In genomic region chr4:83197555-83198235, GRCh38 we compare ENCODE assay signal across 13 cellular contexts.
DNase-seq lines count a peak whose midpoint lies in the region; ATAC-seq lines count a peak whose summit lies in the region.
"Had no signal": no experiment of that assay in that cellular context is flagged by ENCODE, and none has a peak within 500 bp of the region (broad histone marks: within the 10 kb centered on the region; RNA-seq: fewer than 3 reads in every experiment).

No MANE protein-coding gene starts in this region.

- ATAC-seq in GM21723 (IDR thresholded peaks at IDR 0.05; ENCODE audit: unreplicated experiment) (peak; percentile 61), Right ventricle myocardium superior (ENCODE audit: poor library complexity) (peak; percentile 88), HG03139 (IDR thresholded peaks at IDR 0.05; ENCODE audit: unreplicated experiment) (no peak), GM21360 (IDR thresholded peaks at IDR 0.05; ENCODE audit: unreplicated experiment) (no peak)
- peak; percentile 68 for ATAC-seq in stimulated activated memory B cell treated with anti-CD40 and anti-IgM and Interleukin-4, amounts not matched to agents 10 μg/mL and 1 μg/mL and 100 μg/mL, for 72 hours
- ATAC-seq: gastrocnemius medialis, PC-3 had no signal

- peaks cover 32% of the 10 kb centered on the region for H3K4me1 Mint-ChIP-seq in stimulated activated memory B cell treated with anti-CD40 and anti-IgM and Interleukin-4, amounts not matched to agents 10 μg/mL and 1 μg/mL and 100 μg/mL, for 72 hours

- peak overlapping the region; percentile 70 for H3K27ac Mint-ChIP-seq in stimulated activated memory B cell treated with anti-CD40 and anti-IgM and Interleukin-4, amounts not matched to agents 10 μg/mL and 1 μg/mL and 100 μg/mL, for 72 hours

- intact Hi-C loops in Right ventricle myocardium superior (cut with DNase I), result no loop called here

- no peaks in the 10 kb centered on the region for H3K27me3 Mint-ChIP-seq in stimulated activated memory B cell treated with anti-CD40 and anti-IgM and Interleukin-4, amounts not matched to agents 10 μg/mL and 1 μg/mL and 100 μg/mL, for 72 hours

- DNase-seq in SIG-M5 treated with dmso at 0.1 percent for 504 hours (lab: John Stamatoyannopoulos, UW; ENCODE audit: unreplicated experiment), result peak; percentile 98
- peak; percentile 58 for DNase-seq in Right ventricle myocardium superior
- no peak for DNase-seq in NCI-H774 (lab: John Stamatoyannopoulos, UW)
- DNase-seq in activated naive CD4-positive, alpha-beta T cell treated with Interleukin-2 at 50 U/mL for 16 hours, result no peak
- DNase-seq: Caco-2, mesenchymal stem cell, NCI-H1105, PC-3 had no signal

- no peak overlapping the region for H3K4me3 Mint-ChIP-seq in stimulated activated memory B cell treated with anti-CD40 and anti-IgM and Interleukin-4, amounts not matched to agents 10 μg/mL and 1 μg/mL and 100 μg/mL, for 72 hours

- no peaks in the 10 kb centered on the region for H3K36me3 Mint-ChIP-seq in stimulated activated memory B cell treated with anti-CD40 and anti-IgM and Interleukin-4, amounts not matched to agents 10 μg/mL and 1 μg/mL and 100 μg/mL, for 72 hours

- H3K9me3 Mint-ChIP-seq in stimulated activated memory B cell treated with anti-CD40 and anti-IgM and Interleukin-4, amounts not matched to agents 10 μg/mL and 1 μg/mL and 100 μg/mL, for 72 hours, result no peaks in the 10 kb centered on the region

Comparison
In these comparisons a context has a peak if more than half of its experiments do, and no peak if none do; other contexts are left out.
1. ATAC-seq: peak in GM21723 (single experiment), Right ventricle myocardium superior (single experiment) and stimulated activated memory B cell treated with anti-CD40 and anti-IgM and Interleukin-4, amounts not matched to agents 10 μg/mL and 1 μg/mL and 100 μg/mL, for 72 hours (single experiment); none in HG03139 (single experiment) and GM21360 (single experiment).
2. DNase-seq: peak in SIG-M5 treated with dmso at 0.1 percent for 504 hours (single experiment) and Right ventricle myocardium superior (single experiment); none in NCI-H774 (single experiment) and activated naive CD4-positive, alpha-beta T cell treated with Interleukin-2 at 50 U/mL for 16 hours (single experiment).